Comparison of ENCODE assay signal across 9 cellular contexts in genomic region chr11:75351541-75352416, GRCh38. TPM values are rescaled to one million over a fixed set of nuclear protein-coding genes. Genes with fewer than 3 reads are reported as not detected.
DNase-seq lines count a peak whose midpoint lies in the region; ATAC-seq, FAIRE-seq and TF ChIP-seq lines count a peak whose summit lies in the region.
"Had no signal": no experiment of that assay in that cellular context is flagged by ENCODE, and none has a peak within 500 bp of the region (broad histone marks: within the 10 kb centered on the region; RNA-seq: fewer than 3 reads in every experiment).

ARRB1 (minus strand) TSS chr11:75351661; CDS start chr11:75351607, 54 bp downstream.

- no TSS peak for BruUV-seq in Calu3 (replicated peaks; lab: Mats Ljungman, UMichigan)

- H3K36me3 ChIP-seq in kidney (ENCODE audit: control insufficient read depth in 1 of 2, insufficient read depth in 2 of 2, low read length in 2 of 2): no peaks in the 10 kb centered on the region

- peak within 1 kb of the TSS; percentile 54 for H3K4me3 ChIP-seq in Jurkat, Clone E6-1 (ENCODE audit: low read length)
- H3K4me3 ChIP-seq in WI38 (ENCODE audit: low read depth, low read length) (peak within 1 kb of the TSS; percentile 64), kidney (ENCODE audit: low read length in 2 of 2) (peak within 1 kb of the TSS; percentile 46 to 77)

- H3K9me3 ChIP-seq in kidney (ENCODE audit: control insufficient read depth in 1 of 2, low read length in 2 of 2): no peaks in the 10 kb centered on the region

- intact Hi-C loops in Calu3 (cut with micrococcal nuclease; ENCODE audit: unreplicated experiment) (no loop called here), kidney (cut with DNase I) (no loop called here)

- H3K27ac ChIP-seq in caudate nucleus (ENCODE audit: low read depth, low read length): peak within 1 kb of the TSS; percentile 96
- peak within 1 kb of the TSS; percentile 73 to 90 for H3K27ac ChIP-seq in kidney (ENCODE audit: low read depth in 2 of 2, low read length in 2 of 2)

- H3K4me1 ChIP-seq in kidney (ENCODE audit: control insufficient read depth in 1 of 2, insufficient read depth in 1 of 2, low read depth in 1 of 2, low read length in 2 of 2): peaks cover 14 to 46% of the 10 kb centered on the region in 2 donors

- peak within 1 kb of the TSS; percentile 88 for H3K4me3 Mint-ChIP-seq in Calu3 (ENCODE audit: low read depth, unreplicated experiment)

- peaks cover 23% of the 10 kb centered on the region for H3K27me3 Mint-ChIP-seq in Calu3 (ENCODE audit: unreplicated experiment)

- H3K9me3 Mint-ChIP-seq in Calu3 (ENCODE audit: low read depth, unreplicated experiment): no peaks in the 10 kb centered on the region

- H3K36me3 Mint-ChIP-seq in Calu3 (ENCODE audit: insufficient read depth, unreplicated experiment): peaks cover 21% of the 10 kb centered on the region

- DNase-seq in Calu3 (peak; percentile 71), caudate nucleus (lab: John Stamatoyannopoulos, UW) (peak in 35 of 61 donors; percentile 23 to 81 (median 56)), kidney (peak; percentile 89), NCI-H2081 (lab: John Stamatoyannopoulos, UW) (no peak)
- DNase-seq in Jurkat, Clone E6-1 (ENCODE audit: low read depth, low spot score): no peak
- peak; percentile 46 for DNase-seq in stimulated activated CD4-positive, alpha-beta T cell treated with anti-CD3 and anti-CD28 coated beads, Interleukin-12 subunit alpha, Interleukin-12 subunit beta, amount 100 ng/mL, for 4 hours

- ATAC-seq in GM21786 (IDR thresholded peaks at IDR 0.05; ENCODE audit: unreplicated experiment): no peak

- H3K27ac Mint-ChIP-seq in Calu3 (ENCODE audit: unreplicated experiment): peak within 1 kb of the TSS; percentile 40

- H3K9ac ChIP-seq in kidney (ENCODE audit: low read length in 2 of 2): peak within 1 kb of the TSS in 1 of 2 donors; percentile 68

- TF ChIP-seq CTCF in Calu3 (IDR thresholded peaks at IDR 0.05; ENCODE audit: unreplicated experiment): no peak
- TF ChIP-seq CTCF in WI38 (IDR thresholded peaks at IDR 0.05; ENCODE audit: low read depth, low read length): no peak
- TF ChIP-seq CTCF in kidney (IDR thresholded peaks at IDR 0.05; ENCODE audit: borderline replicate concordance, extremely low read depth, insufficient read depth): no peak

- FAIRE-seq in kidney (lab: Jason Lieb, UNC): no peak
- FAIRE-seq: TTC549 had no signal

- CTCF ChIA-PET in Calu3 (lab: Charles Lee): interaction anchor here (0.7 to 1.4 kb wide), 5 partner anchors 10 to 587 kb away, joined by 3 to 11 read pairs (median 6); no protein-coding TSS in a partner anchor

- peaks cover 47% of the 10 kb centered on the region for H3K4me1 Mint-ChIP-seq in Calu3 (ENCODE audit: low read depth, unreplicated experiment)

RNA-seq across cellular contexts. Expression of gene ARRB1, which starts in this region (rescaled TPM):
- total RNA-seq in Calu3 (2022) (8.7 and 12.8 TPM in 2 replicates), kidney (53.8 TPM)
- 17.6 TPM for polyA plus RNA-seq in Jurkat, Clone E6-1 (2012; ENCODE audit: insufficient read depth, insufficient read length)
- 17.6 TPM for polyA plus RNA-seq in kidney (ENCODE audit: insufficient read depth, low read depth, low replicate concordance)

Comparison
In these comparisons a context has a peak if more than half of its experiments do, and no peak if none do; other contexts are left out.
1. DNase-seq: peak in Calu3 (single experiment), caudate nucleus (35 of 61), kidney (single experiment) and stimulated activated CD4-positive, alpha-beta T cell treated with anti-CD3 and anti-CD28 coated beads, Interleukin-12 subunit alpha, Interleukin-12 subunit beta, amount 100 ng/mL, for 4 hours (single experiment); none in Jurkat, Clone E6-1 (single experiment) and NCI-H2081 (0 of 2).
2. Peak in every context shown above with its lines, with median percentiles within 50 percentile points of each other: H3K4me3 ChIP-seq.